8 cellular contexts compared by ENCODE assay signal in genomic region chr7:158815471-158816128, GRCh38. TPM values are rescaled to one million over a fixed set of nuclear protein-coding genes. Genes with fewer than 3 reads are reported as not detected.
DNase-seq lines count a peak whose midpoint lies in the region; ATAC-seq and TF ChIP-seq lines count a peak whose summit lies in the region.

No MANE protein-coding gene starts in this region.

- peak overlapping the region; percentile 89 to 95 for H3K27ac ChIP-seq in ascending aorta
- H3K27ac ChIP-seq in muscle layer of duodenum (ENCODE audit: low read length), result peak overlapping the region; percentile 95
- H3K27ac ChIP-seq in upper lobe of right lung, result peak overlapping the region; percentile 95

- H3K27me3 ChIP-seq in ascending aorta (no peaks in the 10 kb centered on the region), muscle layer of duodenum (ENCODE audit: low read depth, low read length) (no peaks in the 10 kb centered on the region), upper lobe of right lung (no peaks in the 10 kb centered on the region)

- no peaks in the 10 kb centered on the region for H3K27me3 Mint-ChIP-seq in activated naive CD4-positive, alpha-beta T cell treated with anti-CD3 and anti-CD28 coated beads, Interleukin-2, amount 50 U/mL, for 24 hours

- intact Hi-C loops in ascending aorta (cut with DNase I), result loop anchor here (10.0 kb wide), 1 partner anchor 199 kb away; no protein-coding TSS in a partner anchor
- intact Hi-C loops in upper lobe of right lung (cut with DNase I), result no loop called here

- no peaks in the 10 kb centered on the region for H3K9me3 ChIP-seq in ascending aorta
- no peaks in the 10 kb centered on the region for H3K9me3 ChIP-seq in muscle layer of duodenum (ENCODE audit: control insufficient read depth in 1 of 2, low read length in 2 of 2)
- H3K9me3 ChIP-seq in upper lobe of right lung, result no peaks in the 10 kb centered on the region

- peak overlapping the region; percentile 45 for H3K4me3 Mint-ChIP-seq in activated naive CD4-positive, alpha-beta T cell treated with anti-CD3 and anti-CD28 coated beads, Interleukin-2, amount 50 U/mL, for 24 hours

- H3K4me1 ChIP-seq in ascending aorta (peaks cover 34 to 83% of the 10 kb centered on the region in 2 donors), muscle layer of duodenum (ENCODE audit: control insufficient read depth in 1 of 2, insufficient read depth in 2 of 2, low read length in 2 of 2) (peaks cover 50 to 58% of the 10 kb centered on the region in 2 donors), upper lobe of right lung (peaks cover 76% of the 10 kb centered on the region)

- H3K4me3 ChIP-seq in ascending aorta (peak overlapping the region in 1 of 2 donors; percentile 43), muscle layer of duodenum (ENCODE audit: low read depth in 1 of 2, low read length in 2 of 2) (peak overlapping the region in 1 of 2 donors; percentile 6), upper lobe of right lung (no peak overlapping the region)

- TF ChIP-seq CTCF in ascending aorta (IDR thresholded peaks at IDR 0.05) (no peak), upper lobe of right lung (IDR thresholded peaks at IDR 0.05) (no peak)

- peaks cover 100% of the 10 kb centered on the region for H3K4me1 Mint-ChIP-seq in activated naive CD4-positive, alpha-beta T cell treated with anti-CD3 and anti-CD28 coated beads, Interleukin-2, amount 50 U/mL, for 24 hours

- DNase-seq in activated naive CD4-positive, alpha-beta T cell (lab: John Stamatoyannopoulos, UW), result no peak
- DNase-seq in ascending aorta (ENCODE audit: low spot score in 2 of 2) (no peak), upper lobe of right lung (no peak), DMS 273 treated with DMSO at 0.1 percent for 48 hours (lab: John Stamatoyannopoulos, UW) (no peak)

- H3K36me3 ChIP-seq in ascending aorta (no peaks in the 10 kb centered on the region), muscle layer of duodenum (ENCODE audit: control insufficient read depth in 1 of 2, insufficient read depth in 2 of 2, low read length in 2 of 2) (peaks cover 0 to 5% of the 10 kb centered on the region in 2 donors), upper lobe of right lung (no peaks in the 10 kb centered on the region)

- peaks cover 5% of the 10 kb centered on the region for H3K36me3 Mint-ChIP-seq in activated naive CD4-positive, alpha-beta T cell treated with anti-CD3 and anti-CD28 coated beads, Interleukin-2, amount 50 U/mL, for 24 hours

- ATAC-seq in upper lobe of right lung (no peak), GM19467 (IDR thresholded peaks at IDR 0.05; ENCODE audit: unreplicated experiment) (no peak), HG02623 (IDR thresholded peaks at IDR 0.05; ENCODE audit: unreplicated experiment) (no peak)

- peak overlapping the region; percentile 92 for H3K27ac Mint-ChIP-seq in activated naive CD4-positive, alpha-beta T cell treated with anti-CD3 and anti-CD28 coated beads, Interleukin-2, amount 50 U/mL, for 24 hours

- peaks cover 4% of the 10 kb centered on the region for H3K9me3 Mint-ChIP-seq in activated naive CD4-positive, alpha-beta T cell treated with anti-CD3 and anti-CD28 coated beads, Interleukin-2, amount 50 U/mL, for 24 hours

RNA-seq across cellular contexts. Expression of gene ESYT2, which starts 13.7 kb away (rescaled TPM):
- 102 TPM for total RNA-seq in ascending aorta
- 63.1 TPM for total RNA-seq in upper lobe of right lung

RNA-seq across cellular contexts. Expression of gene DYNC2I1, which starts 40.8 kb away (rescaled TPM):
- total RNA-seq in ascending aorta (7.6 TPM), upper lobe of right lung (17.9 TPM)
